14 cellular contexts compared by ENCODE assay signal in genomic region chr12:86170051-86170450, GRCh38.
A peak's percentile ranks its signal among the peaks of the same experiment; 100 is the strongest.
DNase-seq lines count a peak whose midpoint lies in the region; ATAC-seq and TF ChIP-seq lines count a peak whose summit lies in the region.
"Had no signal": no experiment of that assay in that cellular context is flagged by ENCODE, and none has a peak within 500 bp of the region (broad histone marks: within the 10 kb centered on the region; RNA-seq: fewer than 3 reads in every experiment).

No MANE protein-coding gene starts in this region.

- no peak overlapping the region for H3K9ac ChIP-seq in smooth muscle cell (ENCODE audit: low read depth)

- TF ChIP-seq CTCF in smooth muscle cell (IDR thresholded peaks at IDR 0.05; ENCODE audit: borderline replicate concordance, insufficient read depth, poor library complexity, severe bottlenecking): no peak

- H4K20me1 ChIP-seq in smooth muscle cell (ENCODE audit: low read depth): no peaks in the 10 kb centered on the region

- no peak overlapping the region for H3K4me2 ChIP-seq in smooth muscle cell

- no peak overlapping the region for H3K4me3 ChIP-seq in smooth muscle cell
- H3K4me3 ChIP-seq: GM12878 had no signal

- DNase-seq in LHCN-M2 (ENCODE audit: low read depth) (peak; percentile 55), fibroblast of gingiva (ENCODE audit: low read depth) (peak; percentile 2), myocyte (ENCODE audit: low read depth) (peak; percentile 11), smooth muscle cell (lab: John Stamatoyannopoulos, UW; ENCODE audit: unreplicated experiment) (no peak), retina (no peak)
- DNase-seq: C1 segment of cervical spinal cord; Calu3; CD4-positive, alpha-beta T cell; DMS79; GOT3; H9 had no signal

- no peaks in the 10 kb centered on the region for H3K36me3 ChIP-seq in smooth muscle cell (ENCODE audit: low read depth)

- ATAC-seq in GM21528 (IDR thresholded peaks at IDR 0.05; ENCODE audit: low FRiP score, unreplicated experiment) (no peak), HG03457 (IDR thresholded peaks at IDR 0.05; ENCODE audit: unreplicated experiment) (no peak)
- ATAC-seq: GM12878 had no signal

- no peaks in the 10 kb centered on the region for H3K27me3 ChIP-seq in smooth muscle cell (ENCODE audit: low read depth)

- H3K4me1 ChIP-seq in smooth muscle cell (ENCODE audit: low read depth): no peaks in the 10 kb centered on the region

- H2AFZ ChIP-seq in smooth muscle cell (ENCODE audit: low read depth): peak overlapping the region; percentile 50

- H3K27ac ChIP-seq in smooth muscle cell (ENCODE audit: low read depth): no peak overlapping the region

- WGBS in smooth muscle cell (ENCODE audit: low lambda C conversion rate): 86% methylated on average over 1 of the region's 1 CpG

- no peaks in the 10 kb centered on the region for H3K9me3 ChIP-seq in smooth muscle cell (replicated peaks; ENCODE audit: low read depth)

- no peaks in the 10 kb centered on the region for H3F3A ChIP-seq in smooth muscle cell (ENCODE audit: low read depth)

- no peaks in the 10 kb centered on the region for H3K79me2 ChIP-seq in smooth muscle cell (ENCODE audit: low read depth)

Comparison
In these comparisons a context has a peak if more than half of its experiments do, and no peak if none do; other contexts are left out.
1. DNase-seq: peak in LHCN-M2 (single experiment), fibroblast of gingiva (single experiment) and myocyte (single experiment); none in smooth muscle cell (single experiment) and retina (single experiment).